In genomic region chr11:108008656-108009496, GRCh38 we compare ENCODE assay signal across 1 cellular context.
TF ChIP-seq lines count a peak whose summit lies in the region.

CUL5 (plus strand) TSS chr11:108008898; CDS start chr11:108009349, 451 bp downstream.

TF ChIP-seq in HepG2, 621 proteins besides CTCF, POLR2A, EP300 and RAD21 (continued from another document and continues in another):
- TF ChIP-seq, protein P1, sequence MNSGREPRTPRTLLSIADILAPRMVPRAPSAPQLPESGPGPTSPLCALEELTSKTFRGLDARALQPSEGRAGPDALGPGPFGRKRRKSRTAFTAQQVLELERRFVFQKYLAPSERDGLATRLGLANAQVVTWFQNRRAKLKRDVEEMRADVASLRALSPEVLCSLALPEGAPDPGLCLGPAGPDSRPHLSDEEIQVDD (CRISPR knock-in tag; IDR thresholded peaks at IDR 0.05; ENCODE audit: borderline replicate concordance) = no peak; the same call in 1 of the 2 replicates
- peak; percentile 82 for TF ChIP-seq SAP130 (CRISPR knock-in tag; IDR thresholded peaks at IDR 0.05; ENCODE audit: low read depth)
- no peak for TF ChIP-seq MAF1 (CRISPR knock-in tag; IDR thresholded peaks at IDR 0.05; ENCODE audit: borderline replicate concordance)
- peak in 1 of 2 experiments; percentile 20; a peak in 1 of 4 replicates for TF ChIP-seq NR2F1 (CRISPR knock-in tag; IDR thresholded peaks at IDR 0.05)
- no peak for TF ChIP-seq NFE2L2 (IDR thresholded peaks at IDR 0.05; ENCODE audit: low read length)
- no peak for TF ChIP-seq XBP1 (CRISPR knock-in tag; IDR thresholded peaks at IDR 0.05)
- peak; percentile 65; the same call in 1 of the 2 replicates for TF ChIP-seq MEF2D (CRISPR knock-in tag; IDR thresholded peaks at IDR 0.05)
- TF ChIP-seq SMAD3 (CRISPR knock-in tag; IDR thresholded peaks at IDR 0.05) = peak; percentile 59; the same call in 1 of the 2 replicates
- TF ChIP-seq, protein P2, sequence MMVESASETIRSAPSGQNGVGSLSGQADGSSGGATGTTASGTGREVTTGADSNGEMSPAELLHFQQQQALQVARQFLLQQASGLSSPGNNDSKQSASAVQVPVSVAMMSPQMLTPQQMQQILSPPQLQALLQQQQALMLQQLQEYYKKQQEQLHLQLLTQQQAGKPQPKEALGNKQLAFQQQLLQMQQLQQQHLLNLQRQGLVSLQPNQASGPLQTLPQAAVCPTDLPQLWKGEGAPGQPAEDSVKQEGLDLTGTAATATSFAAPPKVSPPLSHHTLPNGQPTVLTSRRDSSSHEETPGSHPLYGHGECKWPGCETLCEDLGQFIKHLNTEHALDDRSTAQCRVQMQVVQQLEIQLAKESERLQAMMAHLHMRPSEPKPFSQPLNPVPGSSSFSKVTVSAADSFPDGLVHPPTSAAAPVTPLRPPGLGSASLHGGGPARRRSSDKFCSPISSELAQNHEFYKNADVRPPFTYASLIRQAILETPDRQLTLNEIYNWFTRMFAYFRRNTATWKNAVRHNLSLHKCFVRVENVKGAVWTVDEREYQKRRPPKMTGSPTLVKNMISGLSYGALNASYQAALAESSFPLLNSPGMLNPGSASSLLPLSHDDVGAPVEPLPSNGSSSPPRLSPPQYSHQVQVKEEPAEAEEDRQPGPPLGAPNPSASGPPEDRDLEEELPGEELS (CRISPR knock-in tag; IDR thresholded peaks at IDR 0.05) = peak; percentile 11; the same call in 1 of the 2 replicates
- no peak; the same call in 1 of the 2 replicates for TF ChIP-seq ELF4 (CRISPR knock-in tag; IDR thresholded peaks at IDR 0.05; ENCODE audit: borderline replicate concordance)
- TF ChIP-seq, protein P3, sequence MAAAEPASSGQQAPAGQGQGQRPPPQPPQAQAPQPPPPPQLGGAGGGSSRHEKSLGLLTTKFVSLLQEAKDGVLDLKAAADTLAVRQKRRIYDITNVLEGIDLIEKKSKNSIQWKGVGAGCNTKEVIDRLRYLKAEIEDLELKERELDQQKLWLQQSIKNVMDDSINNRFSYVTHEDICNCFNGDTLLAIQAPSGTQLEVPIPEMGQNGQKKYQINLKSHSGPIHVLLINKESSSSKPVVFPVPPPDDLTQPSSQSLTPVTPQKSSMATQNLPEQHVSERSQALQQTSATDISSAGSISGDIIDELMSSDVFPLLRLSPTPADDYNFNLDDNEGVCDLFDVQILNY (CRISPR knock-in tag; conservative IDR thresholded peaks at IDR 0.05) = 0 out of 2 replicates have a peak, but pooled peaks have one; percentile 45
- TF ChIP-seq ZNF83 (CRISPR knock-in tag; IDR thresholded peaks at IDR 0.05; ENCODE audit: borderline replicate concordance) = 0 out of 2 replicates have a peak, but pooled peaks have one; percentile 50
- TF ChIP-seq KMT2A (CRISPR knock-in tag; IDR thresholded peaks at IDR 0.05) = peak; percentile 90
- TF ChIP-seq LRRFIP1 (CRISPR knock-in tag; conservative IDR thresholded peaks at IDR 0.05) = no peak
- TF ChIP-seq ZFP82 (CRISPR knock-in tag; IDR thresholded peaks at IDR 0.05; ENCODE audit: borderline replicate concordance) = 0 out of 2 replicates have a peak, but pooled peaks have one; percentile 64
- TF ChIP-seq KLF6 (CRISPR knock-in tag; IDR thresholded peaks at IDR 0.05) = no peak; the same call in 1 of the 2 replicates
- 0 out of 2 replicates have a peak, but pooled peaks have one; percentile 84 for TF ChIP-seq KAT7 (CRISPR knock-in tag; IDR thresholded peaks at IDR 0.05; ENCODE audit: borderline replicate concordance)
- TF ChIP-seq FOXK2 (IDR thresholded peaks at IDR 0.05) = no peak
- TF ChIP-seq ZNF180 (CRISPR knock-in tag; IDR thresholded peaks at IDR 0.05; ENCODE audit: borderline replicate concordance, low read depth) = no peak
- TF ChIP-seq ZFP91 (CRISPR knock-in tag; IDR thresholded peaks at IDR 0.05; ENCODE audit: borderline replicate concordance) = peak; percentile 97
- TF ChIP-seq DMAP1 (CRISPR knock-in tag; IDR thresholded peaks at IDR 0.05) = peak; percentile 98
- TF ChIP-seq, protein P4, sequence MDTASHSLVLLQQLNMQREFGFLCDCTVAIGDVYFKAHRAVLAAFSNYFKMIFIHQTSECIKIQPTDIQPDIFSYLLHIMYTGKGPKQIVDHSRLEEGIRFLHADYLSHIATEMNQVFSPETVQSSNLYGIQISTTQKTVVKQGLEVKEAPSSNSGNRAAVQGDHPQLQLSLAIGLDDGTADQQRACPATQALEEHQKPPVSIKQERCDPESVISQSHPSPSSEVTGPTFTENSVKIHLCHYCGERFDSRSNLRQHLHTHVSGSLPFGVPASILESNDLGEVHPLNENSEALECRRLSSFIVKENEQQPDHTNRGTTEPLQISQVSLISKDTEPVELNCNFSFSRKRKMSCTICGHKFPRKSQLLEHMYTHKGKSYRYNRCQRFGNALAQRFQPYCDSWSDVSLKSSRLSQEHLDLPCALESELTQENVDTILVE (CRISPR knock-in tag; IDR thresholded peaks at IDR 0.05) = peak; percentile 40
- no peak for TF ChIP-seq ZNF713 (CRISPR knock-in tag; IDR thresholded peaks at IDR 0.05)
- peak; percentile 72; the same call in 1 of the 2 replicates for TF ChIP-seq ZBTB42 (CRISPR knock-in tag; IDR thresholded peaks at IDR 0.05)
- TF ChIP-seq ZNF839 (CRISPR knock-in tag; IDR thresholded peaks at IDR 0.05; ENCODE audit: borderline replicate concordance) = peak; percentile 28; the same call in 1 of the 2 replicates
- TF ChIP-seq, protein P5, sequence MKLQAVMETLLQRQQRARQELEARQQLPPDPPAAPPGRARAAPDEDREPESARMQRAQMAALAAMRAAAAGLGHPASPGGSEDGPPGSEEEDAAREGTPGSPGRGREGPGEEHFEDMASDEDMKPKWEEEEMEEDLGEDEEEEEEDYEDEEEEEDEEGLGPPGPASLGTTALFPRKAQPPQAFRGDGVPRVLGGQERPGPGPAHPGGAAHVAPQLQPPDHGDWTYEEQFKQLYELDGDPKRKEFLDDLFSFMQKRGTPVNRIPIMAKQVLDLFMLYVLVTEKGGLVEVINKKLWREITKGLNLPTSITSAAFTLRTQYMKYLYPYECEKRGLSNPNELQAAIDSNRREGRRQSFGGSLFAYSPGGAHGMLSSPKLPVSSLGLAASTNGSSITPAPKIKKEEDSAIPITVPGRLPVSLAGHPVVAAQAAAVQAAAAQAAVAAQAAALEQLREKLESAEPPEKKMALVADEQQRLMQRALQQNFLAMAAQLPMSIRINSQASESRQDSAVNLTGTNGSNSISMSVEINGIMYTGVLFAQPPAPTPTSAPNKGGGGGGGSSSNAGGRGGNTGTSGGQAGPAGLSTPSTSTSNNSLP (IDR thresholded peaks at IDR 0.05; ENCODE audit: low read depth, low read length) = no peak
- peak; percentile 65; the same call in 1 of the 2 replicates for TF ChIP-seq ZNF766 (CRISPR knock-in tag; IDR thresholded peaks at IDR 0.05; ENCODE audit: borderline replicate concordance)
- peak; percentile 43; the same call in 1 of the 2 replicates for TF ChIP-seq ATF7-NPFF (CRISPR knock-in tag; IDR thresholded peaks at IDR 0.05; ENCODE audit: low read depth)
- TF ChIP-seq, protein P6, sequence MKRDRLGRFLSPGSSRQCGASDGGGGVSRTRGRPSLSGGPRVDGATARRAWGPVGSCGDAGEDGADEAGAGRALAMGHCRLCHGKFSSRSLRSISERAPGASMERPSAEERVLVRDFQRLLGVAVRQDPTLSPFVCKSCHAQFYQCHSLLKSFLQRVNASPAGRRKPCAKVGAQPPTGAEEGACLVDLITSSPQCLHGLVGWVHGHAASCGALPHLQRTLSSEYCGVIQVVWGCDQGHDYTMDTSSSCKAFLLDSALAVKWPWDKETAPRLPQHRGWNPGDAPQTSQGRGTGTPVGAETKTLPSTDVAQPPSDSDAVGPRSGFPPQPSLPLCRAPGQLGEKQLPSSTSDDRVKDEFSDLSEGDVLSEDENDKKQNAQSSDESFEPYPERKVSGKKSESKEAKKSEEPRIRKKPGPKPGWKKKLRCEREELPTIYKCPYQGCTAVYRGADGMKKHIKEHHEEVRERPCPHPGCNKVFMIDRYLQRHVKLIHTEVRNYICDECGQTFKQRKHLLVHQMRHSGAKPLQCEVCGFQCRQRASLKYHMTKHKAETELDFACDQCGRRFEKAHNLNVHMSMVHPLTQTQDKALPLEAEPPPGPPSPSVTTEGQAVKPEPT (CRISPR knock-in tag; IDR thresholded peaks at IDR 0.05; ENCODE audit: low read depth) = peak; percentile 50; the same call in 1 of the 2 replicates
- TF ChIP-seq ZNF792 (CRISPR knock-in tag; IDR thresholded peaks at IDR 0.05) = peak; percentile 71; the same call in 1 of the 2 replicates
- TF ChIP-seq ZNF605 (CRISPR knock-in tag; IDR thresholded peaks at IDR 0.05) = peak; percentile 95
- no peak for TF ChIP-seq NR2F2 (IDR thresholded peaks at IDR 0.05; ENCODE audit: borderline replicate concordance, low read depth)
- TF ChIP-seq GTF3A (CRISPR knock-in tag; conservative IDR thresholded peaks at IDR 0.05) = 0 out of 2 replicates have a peak, but pooled peaks have one; percentile 52
- peak; percentile 84 for TF ChIP-seq ZNF770 (CRISPR knock-in tag; IDR thresholded peaks at IDR 0.05)
- TF ChIP-seq ARHGAP35 (CRISPR knock-in tag; IDR thresholded peaks at IDR 0.05; ENCODE audit: borderline replicate concordance) = peak; percentile 64; the same call in 1 of the 2 replicates
- no peak for TF ChIP-seq ZNF75D (CRISPR knock-in tag; IDR thresholded peaks at IDR 0.05; ENCODE audit: borderline replicate concordance)
- TF ChIP-seq SOX13 (IDR thresholded peaks at IDR 0.05) = 0 out of 2 replicates have a peak, but pooled peaks have one; percentile 7
- TF ChIP-seq SOX13 (CRISPR knock-in tag; conservative IDR thresholded peaks at IDR 0.05 in 1 of 2, IDR thresholded peaks at IDR 0.05 in 1 of 2) = 0 out of 4 replicates have a peak, but pooled peaks of 1 of the 2 experiments have one; percentile 32
- TF ChIP-seq, protein P7, sequence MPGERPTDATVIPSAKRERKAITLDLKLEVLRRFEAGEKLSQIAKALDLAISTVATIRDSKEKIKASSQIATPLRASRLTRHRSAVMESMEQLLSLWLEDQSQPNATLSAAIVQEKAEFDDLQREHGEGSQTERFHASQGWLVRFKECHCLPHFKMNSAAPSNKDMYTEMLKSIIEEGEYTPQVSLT (CRISPR knock-in tag; IDR thresholded peaks at IDR 0.05; ENCODE audit: borderline replicate concordance, low read depth) = no peak; the same call in 1 of the 2 replicates
- peak; percentile 83 for TF ChIP-seq THAP11 (CRISPR knock-in tag; IDR thresholded peaks at IDR 0.05)
- peak; percentile 96 for TF ChIP-seq ZNF546 (CRISPR knock-in tag; conservative IDR thresholded peaks at IDR 0.05)
- peak; percentile 94 for TF ChIP-seq ZNF772 (CRISPR knock-in tag; IDR thresholded peaks at IDR 0.05)
- no peak; the same call in 1 of the 2 replicates for TF ChIP-seq ONECUT2 (CRISPR knock-in tag; IDR thresholded peaks at IDR 0.05)
